In the genomic region with DNA sequence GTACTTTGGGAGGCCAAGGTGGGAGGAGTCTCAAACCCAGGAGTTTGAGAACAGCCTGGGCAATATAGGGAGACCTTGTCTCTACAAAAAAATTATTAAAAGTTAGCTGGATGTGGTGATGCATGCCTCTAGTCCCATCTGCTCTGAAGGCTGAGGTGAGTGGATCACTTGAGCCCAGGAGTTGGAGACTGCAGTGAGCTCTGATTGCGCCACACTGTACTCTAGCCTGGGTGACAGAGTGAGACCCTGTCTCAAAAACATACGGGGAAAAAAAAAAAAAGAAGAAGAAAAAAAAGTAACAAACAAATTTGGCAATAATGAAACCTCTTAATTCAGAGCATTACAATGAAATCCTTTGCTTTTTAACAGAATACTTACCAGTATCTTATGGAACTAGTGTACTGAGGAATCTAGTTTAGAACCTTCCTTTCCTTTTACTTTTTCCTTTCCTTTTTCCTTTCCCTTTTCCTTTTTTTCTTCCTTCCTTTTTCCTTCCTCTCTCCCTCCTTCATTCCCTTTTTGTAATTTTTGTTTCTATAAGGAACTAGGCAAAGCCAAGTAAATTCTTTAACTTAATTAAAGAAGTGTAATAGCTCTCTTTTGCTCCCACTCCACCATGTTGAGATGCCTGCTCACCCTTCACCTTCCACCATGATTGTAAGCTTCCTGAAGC, we compare ENCODE assay signal across 39 cellular contexts.
"Had no signal": no experiment of that assay in that cellular context is flagged by ENCODE, and none has a peak within 500 bp of the region (broad histone marks: within the 10 kb centered on the region; RNA-seq: fewer than 3 reads in every experiment).

No MANE protein-coding gene starts in this region.

- H3K36me3 ChIP-seq: adrenal gland, ascending aorta, brain microvascular endothelial cell, breast epithelium, cardiac muscle cell had no signal

- FAIRE-seq: astrocyte, bronchial epithelial cell had no signal

- H3K4me3 ChIP-seq: adrenal gland, ascending aorta, body of pancreas, breast epithelium, cardiac muscle cell had no signal

- H3K9me3 ChIP-seq: ascending aorta, body of pancreas, breast epithelium had no signal

- H3K27me3 ChIP-seq: adrenal gland, ascending aorta, body of pancreas, brain microvascular endothelial cell, breast epithelium, cardiac muscle cell had no signal

- H3K27me3 Mint-ChIP-seq: activated naive CD4-positive, alpha-beta T cell treated with anti-CD3 and anti-CD28 coated beads, Interleukin-2, amount 10 ng/mL, durations not matched to agents 7 days and 5 days; activated naive CD4-positive, alpha-beta T cell treated with anti-CD3 and anti-CD28 coated beads, Interleukin-2, amount 50 U/mL, for 24 hours; activated naive CD8-positive, alpha-beta T cell; activated naive CD8-positive, alpha-beta T cell treated with anti-CD3 and anti-CD28 coated beads for 36 hours; activated naive CD8-positive, alpha-beta T cell treated with anti-CD3 and anti-CD28 coated beads, Interleukin-2, amount 10 ng/mL, durations not matched to agents 7 days and 5 days; activated naive CD8-positive, alpha-beta T cell treated with anti-CD3 and anti-CD28 coated beads, Interleukin-2, amount 50 U/mL, for 24 hours; activated T-cell treated with anti-CD3 and anti-CD28 coated beads, Interleukin-2, amount 50 U/mL, for 24 hours; activated T-helper 17 cell treated with anti-CD3 and anti-CD28 coated beads, Interleukin-2, amount 50 U/mL, for 72 hours; central memory CD8-positive, alpha-beta T cell had no signal

- H3K4me1 ChIP-seq: adrenal gland, ascending aorta, body of pancreas, breast epithelium had no signal

- H3K4me1 Mint-ChIP-seq: activated naive CD4-positive, alpha-beta T cell treated with anti-CD3 and anti-CD28 coated beads, Interleukin-2, amount 10 ng/mL, durations not matched to agents 7 days and 5 days; activated naive CD4-positive, alpha-beta T cell treated with anti-CD3 and anti-CD28 coated beads, Interleukin-2, amount 50 U/mL, for 24 hours; activated naive CD8-positive, alpha-beta T cell treated with anti-CD3 and anti-CD28 coated beads for 36 hours; activated naive CD8-positive, alpha-beta T cell treated with anti-CD3 and anti-CD28 coated beads, Interleukin-2, amount 10 ng/mL, durations not matched to agents 7 days and 5 days; activated naive CD8-positive, alpha-beta T cell treated with anti-CD3 and anti-CD28 coated beads, Interleukin-2, amount 50 U/mL, for 24 hours; activated T-helper 17 cell treated with anti-CD3 and anti-CD28 coated beads, Interleukin-2, amount 50 U/mL, for 72 hours; brain; central memory CD8-positive, alpha-beta T cell had no signal

- ATAC-seq: activated naive CD4-positive, alpha-beta T cell treated with anti-CD3 and anti-CD28 coated beads, Interleukin-2, amount 50 U/mL, for 72 hours; activated naive CD8-positive, alpha-beta T cell treated with anti-CD3 and anti-CD28 coated beads, Interleukin-2, amount 50 U/mL, for 24 hours; activated T-cell treated with anti-CD3 and anti-CD28 coated beads, Interleukin-2, amount 50 U/mL, for 4 hours; activated T-cell treated with anti-CD3 and anti-CD28 coated beads, Interleukin-2, amount 50 U/mL, for 72 hours; activated T-helper 17 cell treated with anti-CD3 and anti-CD28 coated beads, Interleukin-2, amount 50 U/mL, for 72 hours; body of pancreas had no signal

- H3K27ac ChIP-seq: adrenal gland, ascending aorta, body of pancreas, brain microvascular endothelial cell, breast epithelium, cardiac muscle cell had no signal

- H3K4me3 Mint-ChIP-seq: activated naive CD4-positive, alpha-beta T cell treated with anti-CD3 and anti-CD28 coated beads for 36 hours; activated naive CD4-positive, alpha-beta T cell treated with anti-CD3 and anti-CD28 coated beads, Interleukin-2, amount 10 ng/mL, durations not matched to agents 7 days and 5 days; activated naive CD4-positive, alpha-beta T cell treated with anti-CD3 and anti-CD28 coated beads, Interleukin-2, amount 50 U/mL, for 24 hours; activated naive CD8-positive, alpha-beta T cell; activated naive CD8-positive, alpha-beta T cell treated with anti-CD3 and anti-CD28 coated beads for 36 hours; activated naive CD8-positive, alpha-beta T cell treated with anti-CD3 and anti-CD28 coated beads, Interleukin-2, amount 10 ng/mL, durations not matched to agents 7 days and 5 days; activated naive CD8-positive, alpha-beta T cell treated with anti-CD3 and anti-CD28 coated beads, Interleukin-2, amount 50 U/mL, for 24 hours; activated T-cell treated with anti-CD3 and anti-CD28 coated beads, Interleukin-2, amount 50 U/mL, for 24 hours; activated T-cell treated with anti-CD3 and anti-CD28 coated beads, Interleukin-2, amount 50 U/mL, for 4 hours; activated T-cell treated with anti-CD3 and anti-CD28 coated beads, Interleukin-2, amount 50 U/mL, for 72 hours; activated T-helper 1 cell treated with anti-CD3 and anti-CD28 coated beads, Interleukin-12 subunit alpha, Interleukin-12 subunit beta, Interleukin-2, Interleukin-4 antibody, amounts not matched to agents 30 ng/mL and 10 ng/mL and 1 ng/mL, durations not matched to agents 14 hours and 24 hours and 36 hours; activated T-helper 17 cell treated with anti-CD3 and anti-CD28 coated beads, Interleukin-2, amount 50 U/mL, for 72 hours; brain; central memory CD8-positive, alpha-beta T cell had no signal

- H3K36me3 Mint-ChIP-seq: activated naive CD8-positive, alpha-beta T cell had no signal

- H3K27ac Mint-ChIP-seq: activated naive CD4-positive, alpha-beta T cell treated with anti-CD3 and anti-CD28 coated beads for 36 hours; activated naive CD4-positive, alpha-beta T cell treated with anti-CD3 and anti-CD28 coated beads, Interleukin-2, amount 10 ng/mL, durations not matched to agents 7 days and 5 days; activated naive CD4-positive, alpha-beta T cell treated with anti-CD3 and anti-CD28 coated beads, Interleukin-2, amount 50 U/mL, for 24 hours; activated naive CD4-positive, alpha-beta T cell treated with anti-CD3 and anti-CD28 coated beads, Interleukin-2, amount 50 U/mL, for 72 hours; activated naive CD8-positive, alpha-beta T cell; activated naive CD8-positive, alpha-beta T cell treated with anti-CD3 and anti-CD28 coated beads for 36 hours; activated naive CD8-positive, alpha-beta T cell treated with anti-CD3 and anti-CD28 coated beads, Interleukin-2, amount 10 ng/mL, durations not matched to agents 7 days and 5 days; activated naive CD8-positive, alpha-beta T cell treated with anti-CD3 and anti-CD28 coated beads, Interleukin-2, amount 50 U/mL, for 24 hours; activated T-cell treated with anti-CD3 and anti-CD28 coated beads, Interleukin-2, amount 50 U/mL, for 24 hours; activated T-helper 1 cell treated with anti-CD3 and anti-CD28 coated beads, Interleukin-12 subunit alpha, Interleukin-12 subunit beta, Interleukin-2, Interleukin-4 antibody, amounts not matched to agents 30 ng/mL and 10 ng/mL and 1 ng/mL, durations not matched to agents 14 hours and 24 hours and 36 hours; activated T-helper 17 cell treated with anti-CD3 and anti-CD28 coated beads, Interleukin-2, amount 50 U/mL, for 72 hours had no signal

- DNase-seq: activated effector memory CD4-positive, alpha-beta T cell treated with anti-CD3 and anti-CD28 coated beads, Interleukin-2, amount 50 U/mL, for 16 hours; activated effector memory CD4-positive, alpha-beta T cell treated with Interleukin-2 at 50 U/mL for 16 hours; activated gamma-delta T cell; activated gamma-delta T cell treated with Interleukin-2 at 50 U/mL for 16 hours; activated naive CD4-positive, alpha-beta T cell; activated naive CD4-positive, alpha-beta T cell treated with anti-CD3 and anti-CD28 coated beads for 36 hours; activated naive CD4-positive, alpha-beta T cell treated with anti-CD3 and anti-CD28 coated beads, Interleukin-2, amount 10 ng/mL, durations not matched to agents 7 days and 5 days; activated naive CD4-positive, alpha-beta T cell treated with anti-CD3 and anti-CD28 coated beads, Interleukin-2, amount 50 U/mL, for 16 hours; activated naive CD4-positive, alpha-beta T cell treated with Interleukin-2 at 50 U/mL for 16 hours; activated naive CD8-positive, alpha-beta T cell treated with anti-CD3 and anti-CD28 coated beads for 36 hours; activated naive CD8-positive, alpha-beta T cell treated with anti-CD3 and anti-CD28 coated beads, Interleukin-2, amount 10 ng/mL, durations not matched to agents 7 days and 5 days; activated naive CD8-positive, alpha-beta T cell treated with anti-CD3 and anti-CD28 coated beads, Interleukin-2, amount 50 U/mL, for 24 hours; activated T-cell treated with anti-CD3 and anti-CD28 coated beads, Interleukin-2, amount 50 U/mL, for 1 hour; activated T-cell treated with anti-CD3 and anti-CD28 coated beads, Interleukin-2, amount 50 U/mL, for 24 hours; activated T-cell treated with anti-CD3 and anti-CD28 coated beads, Interleukin-2, amount 50 U/mL, for 4 hours; activated T-cell treated with anti-CD3 and anti-CD28 coated beads, Interleukin-2, amount 50 U/mL, for 48 hours; activated T-cell treated with anti-CD3 and anti-CD28 coated beads, Interleukin-2, amount 50 U/mL, for 72 hours; adrenal gland; amniotic stem cell; amygdala; anterior cingulate cortex; aorta; body of pancreas; brain microvascular endothelial cell; caudate nucleus; central memory CD4-positive, alpha-beta T cell; cerebellar nuclear complex had no signal

- H3K9me3 Mint-ChIP-seq: activated naive CD4-positive, alpha-beta T cell treated with anti-CD3 and anti-CD28 coated beads for 36 hours; activated naive CD4-positive, alpha-beta T cell treated with anti-CD3 and anti-CD28 coated beads, Interleukin-2, amount 50 U/mL, for 24 hours; activated naive CD8-positive, alpha-beta T cell treated with anti-CD3 and anti-CD28 coated beads for 36 hours; activated naive CD8-positive, alpha-beta T cell treated with anti-CD3 and anti-CD28 coated beads, Interleukin-2, amount 10 ng/mL, durations not matched to agents 7 days and 5 days; activated naive CD8-positive, alpha-beta T cell treated with anti-CD3 and anti-CD28 coated beads, Interleukin-2, amount 50 U/mL, for 24 hours; activated T-cell treated with anti-CD3 and anti-CD28 coated beads, Interleukin-2, amount 50 U/mL, for 24 hours; activated T-cell treated with anti-CD3 and anti-CD28 coated beads, Interleukin-2, amount 50 U/mL, for 4 hours; activated T-helper 1 cell treated with anti-CD3 and anti-CD28 coated beads, Interleukin-12 subunit alpha, Interleukin-12 subunit beta, Interleukin-2, Interleukin-4 antibody, amounts not matched to agents 30 ng/mL and 10 ng/mL and 1 ng/mL, durations not matched to agents 14 hours and 24 hours and 36 hours; activated T-helper 17 cell treated with anti-CD3 and anti-CD28 coated beads, Interleukin-2, amount 50 U/mL, for 72 hours; central memory CD8-positive, alpha-beta T cell had no signal
